ENCODE assay signal across 22 cellular contexts in the genomic region with DNA sequence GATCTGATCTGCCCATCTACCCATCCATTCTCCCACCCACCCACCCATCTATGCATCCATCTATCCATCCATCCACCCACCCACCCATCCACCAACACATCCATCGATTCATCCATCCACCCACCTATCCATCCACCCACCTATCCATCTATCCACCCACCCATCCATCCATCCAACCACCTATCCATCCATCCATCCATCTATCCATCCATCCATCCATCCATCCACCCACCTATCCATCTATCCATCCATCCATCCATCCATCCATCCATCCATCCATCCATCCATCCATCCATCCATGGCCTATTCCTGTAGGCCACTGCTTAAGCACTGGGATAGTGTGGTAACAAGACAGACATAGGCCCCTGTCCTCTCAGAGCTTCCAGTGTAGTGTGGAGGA.
"Had no signal": no experiment of that assay in that cellular context is flagged by ENCODE, and none has a peak within 500 bp of the region (broad histone marks: within the 10 kb centered on the region; RNA-seq: fewer than 3 reads in every experiment).

No MANE protein-coding gene starts in this region.

- H3K9me3 ChIP-seq: neutrophil, pancreas, prostate gland, right lobe of liver, sigmoid colon, stomach, thoracic aorta, thyroid gland, tibial nerve, upper lobe of left lung, vagina had no signal

- H3K27me3 ChIP-seq: pancreas, right lobe of liver, sigmoid colon, thyroid gland, tibial nerve, upper lobe of left lung, vagina had no signal

- H3K4me1 ChIP-seq: pancreas, prostate gland, right lobe of liver, upper lobe of left lung had no signal

- H3K27ac ChIP-seq: neutrophil, pancreas, prostate gland, right lobe of liver, sigmoid colon, stomach, thoracic aorta, thyroid gland, tibial nerve, upper lobe of left lung, vagina had no signal

- DNase-seq: natural killer cell; nephron progenitor cell; nucleus accumbens; pancreas; retina; right lobe of liver; sigmoid colon; small intestine; stimulated activated CD4-positive, alpha-beta T cell treated with anti-CD3 and anti-CD28 coated beads, Interleukin-15, amount 100 ng/mL, for 24 hours; stimulated activated CD4-positive, alpha-beta T cell treated with anti-CD3 and anti-CD28 coated beads, Interleukin-2, amount 100 ng/mL, for 24 hours; stimulated activated CD4-positive, alpha-beta T cell treated with anti-CD3 and anti-CD28 coated beads, Interleukin-2, amount 100 ng/mL, for 48 hours; stimulated activated CD4-positive, alpha-beta T cell treated with anti-CD3 and anti-CD28 coated beads, Interleukin-4, amount 100 ng/mL, for 24 hours; stimulated activated naive B cell treated with anti-CD40 and anti-IgM and Interleukin-4, amounts not matched to agents 10 μg/mL and 1 μg/mL and 100 μg/mL, for 72 hours; stimulated activated naive CD4-positive, alpha-beta T cell treated with Interleukin-2 at 50 U/mL for 16 hours; stomach; thyroid gland; upper lobe of left lung had no signal

- H3K36me3 ChIP-seq: neutrophil, pancreas, prostate gland, right lobe of liver, sigmoid colon, stomach, thoracic aorta, thyroid gland, upper lobe of left lung, vagina had no signal

- H3K4me3 ChIP-seq: pancreas, prostate gland, right lobe of liver, sigmoid colon, stomach, thoracic aorta, thyroid gland, tibial nerve, upper lobe of left lung, vagina had no signal
